14 cellular contexts compared by ENCODE assay signal in genomic region chr19:1780272-1780957, GRCh38. TPM values are rescaled to one million over a fixed set of nuclear protein-coding genes. Genes with fewer than 3 reads are reported as not detected.
DNase-seq lines count a peak whose midpoint lies in the region; ATAC-seq, FAIRE-seq and TF ChIP-seq lines count a peak whose summit lies in the region.
"Had no signal": no experiment of that assay in that cellular context is flagged by ENCODE, and none has a peak within 500 bp of the region (broad histone marks: within the 10 kb centered on the region; RNA-seq: fewer than 3 reads in every experiment).

No MANE protein-coding gene starts in this region.

- no peak overlapping the region for H3K18ac ChIP-seq in IMR-90 (ENCODE audit: low read depth, low read length)

- H4K91ac ChIP-seq in IMR-90 (ENCODE audit: insufficient read depth, low read depth, low read length): no peak overlapping the region

- H3K79me2 ChIP-seq in keratinocyte (ENCODE audit: control insufficient read depth, insufficient read depth, low read length): no peaks in the 10 kb centered on the region
- H3K79me2 ChIP-seq: hepatocyte had no signal

- no peak overlapping the region for H3K14ac ChIP-seq in IMR-90 (replicated peaks; ENCODE audit: low read depth, low read length)

- in situ Hi-C loops in IMR-90 (cut with MboI; ENCODE audit: low sequenced_read_pairs): loop anchor here (25.0 kb wide), 1 partner anchor 243 kb away; no protein-coding TSS in a partner anchor

- no peak overlapping the region for H2BK120ac ChIP-seq in IMR-90 (ENCODE audit: low read depth, low read length)

- H3K56ac ChIP-seq in IMR-90 (ENCODE audit: extremely low read depth, insufficient read depth, low read length): no peak overlapping the region

- dilution Hi-C loops in IMR-90 (cut with HindIII; ENCODE audit: low sequenced_read_pairs, unreplicated experiment) (no loop called here), keratinocyte (cut with MboI; ENCODE audit: extremely low pct_ligation_motif_present, low sequenced_read_pairs) (no loop called here)

- no peak overlapping the region for H3K4ac ChIP-seq in IMR-90 (ENCODE audit: low read depth, low read length)

- peak; percentile 24 for TF ChIP-seq RAD21 in IMR-90 (IDR thresholded peaks at IDR 0.05; ENCODE audit: low read length)

- H3K27ac ChIP-seq in BLaER1 (no peak overlapping the region), IMR-90 (ENCODE audit: insufficient read depth, low read length) (no peak overlapping the region), keratinocyte (ENCODE audit: control insufficient read depth, insufficient read depth, low read length) (no peak overlapping the region), psoas muscle (no peak overlapping the region)
- H3K27ac ChIP-seq: dorsolateral prefrontal cortex, hepatocyte, thyroid gland had no signal

- H3K4me2 ChIP-seq in BLaER1: peak overlapping the region; percentile 85
- no peak overlapping the region for H3K4me2 ChIP-seq in IMR-90 (ENCODE audit: low read depth, low read length)
- no peak overlapping the region for H3K4me2 ChIP-seq in keratinocyte (ENCODE audit: control insufficient read depth, extremely low read depth, insufficient read depth, low read depth, low read length)
- H3K4me2 ChIP-seq: hepatocyte had no signal

- no peak for TF ChIP-seq POLR2A in IMR-90 (IDR thresholded peaks at IDR 0.05; ENCODE audit: low read depth, low read length)

- no peak overlapping the region for H2BK20ac ChIP-seq in IMR-90 (ENCODE audit: low read depth, low read length)

- no peak overlapping the region for H3K9ac ChIP-seq in BLaER1
- H3K9ac ChIP-seq in IMR-90 (ENCODE audit: low read depth, low read length): no peak overlapping the region
- no peak overlapping the region for H3K9ac ChIP-seq in adipocyte (ENCODE audit: low read length)
- H3K9ac ChIP-seq in keratinocyte (ENCODE audit: control insufficient read depth, extremely low read depth, insufficient read depth, low read length): no peak overlapping the region

- H3K4me3 ChIP-seq in BLaER1 (no peak overlapping the region), IMR-90 (ENCODE audit: insufficient read depth, low read depth, low read length) (no peak overlapping the region), adipocyte (ENCODE audit: low read length) (no peak overlapping the region), keratinocyte (ENCODE audit: control insufficient read depth in 2 of 3, extremely low read depth in 1 of 3, insufficient read depth in 2 of 3, low read depth in 1 of 3, low read length in 3 of 3) (no peak overlapping the region), psoas muscle (no peak overlapping the region)
- H3K4me3 ChIP-seq: dorsolateral prefrontal cortex, hepatocyte, thyroid gland had no signal

- H3K23ac ChIP-seq in IMR-90 (ENCODE audit: low read depth, low read length): no peak overlapping the region

- peaks cover 9% of the 10 kb centered on the region for H3K9me3 ChIP-seq in BLaER1
- peaks cover 19% of the 10 kb centered on the region for H3K9me3 ChIP-seq in IMR-90 (ENCODE audit: control insufficient read depth, insufficient read depth, low read length)
- peaks cover 12% of the 10 kb centered on the region for H3K9me3 ChIP-seq in adipocyte (ENCODE audit: control insufficient read depth, low read length)
- no peaks in the 10 kb centered on the region for H3K9me3 ChIP-seq in keratinocyte (ENCODE audit: control insufficient read depth, low read depth, low read length)
- H3K9me3 ChIP-seq in psoas muscle: peaks cover 6% of the 10 kb centered on the region
- H3K9me3 ChIP-seq: thyroid gland had no signal

- FAIRE-seq in keratinocyte (lab: Jason Lieb, UNC): no peak

- intact Hi-C loops in IMR-90 (cut with micrococcal nuclease): no loop called here
- intact Hi-C loops in psoas muscle (cut with DNase I): loop anchor here in 1 of 2 donors (10.0 kb wide), 1 partner anchor 106 kb away; no protein-coding TSS in a partner anchor

- peaks cover 63% of the 10 kb centered on the region for H3K4me1 ChIP-seq in BLaER1
- H3K4me1 ChIP-seq in IMR-90 (ENCODE audit: control insufficient read depth, insufficient read depth, low read length): no peaks in the 10 kb centered on the region
- no peaks in the 10 kb centered on the region for H3K4me1 ChIP-seq in adipocyte (ENCODE audit: control insufficient read depth, insufficient read depth, low read length)
- H3K4me1 ChIP-seq in keratinocyte (ENCODE audit: control insufficient read depth, extremely low read depth, insufficient read depth, low read length): no peaks in the 10 kb centered on the region
- H3K4me1 ChIP-seq in psoas muscle: no peaks in the 10 kb centered on the region

- H3K36me3 ChIP-seq in BLaER1: no peaks in the 10 kb centered on the region
- no peaks in the 10 kb centered on the region for H3K36me3 ChIP-seq in IMR-90 (ENCODE audit: control insufficient read depth, insufficient read depth, low read length)
- H3K36me3 ChIP-seq in adipocyte (ENCODE audit: control insufficient read depth, insufficient read depth, low read length, severe bottlenecking): no peaks in the 10 kb centered on the region
- no peaks in the 10 kb centered on the region for H3K36me3 ChIP-seq in keratinocyte (ENCODE audit: control insufficient read depth in 2 of 2, extremely low read depth in 1 of 2, insufficient read depth in 2 of 2, low read length in 2 of 2)
- H3K36me3 ChIP-seq in psoas muscle (ENCODE audit: insufficient read depth in 1 of 2, low read depth in 1 of 2): no peaks in the 10 kb centered on the region
- H3K36me3 ChIP-seq: thyroid gland had no signal

- no peak overlapping the region for H4K8ac ChIP-seq in IMR-90 (ENCODE audit: low read depth in 2 of 2, low read length in 2 of 2)

- H2AK9ac ChIP-seq in IMR-90 (replicated peaks; ENCODE audit: low read depth, low read length, poor library complexity): no peak overlapping the region

- ATAC-seq in IMR-90 (ENCODE audit: low read depth) (0 out of 2 replicates have a peak, but pooled peaks have one; percentile 40), GM19395 (IDR thresholded peaks at IDR 0.05; ENCODE audit: unreplicated experiment) (no peak), psoas muscle (no peak)

- no TSS peak for BruUV-seq in IMR-90 (replicated peaks; lab: Mats Ljungman, UMichigan)

- no peaks in the 10 kb centered on the region for H3K79me1 ChIP-seq in IMR-90 (ENCODE audit: low read depth in 1 of 2, low read length in 2 of 2)

- CTCF ChIA-PET in IMR-90 (lab: Yijun Ruan, JAX): no interaction called here

- H2AFZ ChIP-seq in IMR-90 (replicated peaks; ENCODE audit: low read length, poor library complexity) (no peak overlapping the region), keratinocyte (ENCODE audit: control insufficient read depth, low read length) (no peak overlapping the region)
- H2AFZ ChIP-seq: hepatocyte had no signal

- H4K5ac ChIP-seq in IMR-90 (ENCODE audit: low read depth, low read length): no peak overlapping the region

- TF ChIP-seq CTCF in IMR-90 (conservative IDR thresholded peaks at IDR 0.05; ENCODE audit: low read depth, low read length) (peak; percentile 28; the same call in 1 of the 2 replicates), keratinocyte (optimal IDR thresholded peaks at IDR 0.05 in 1 of 3, IDR thresholded peaks at IDR 0.05 in 1 of 3, conservative IDR thresholded peaks at IDR 0.05 in 1 of 3; ENCODE audit: extremely low read depth in 1 of 3, insufficient read depth in 2 of 3, low read length in 3 of 3) (peak; percentile 25 to 27 (median 26)), psoas muscle (IDR thresholded peaks at IDR 0.05) (no peak)

- H3K27me3 ChIP-seq in BLaER1 (peaks cover 75% of the 10 kb centered on the region), IMR-90 (ENCODE audit: control insufficient read depth, insufficient read depth, low read length) (peaks cover 63% of the 10 kb centered on the region), adipocyte (replicated peaks; ENCODE audit: control insufficient read depth, insufficient read depth, low read length) (peaks cover 60% of the 10 kb centered on the region), keratinocyte (ENCODE audit: control insufficient read depth, extremely low read depth, insufficient read depth, low read length) (peaks cover 41% of the 10 kb centered on the region), psoas muscle (ENCODE audit: insufficient read depth in 3 of 3, low read length in 2 of 3) (peaks cover 0 to 87% (median 48%) of the 10 kb centered on the region in 3 donors)

- no peak overlapping the region for H2BK15ac ChIP-seq in IMR-90 (ENCODE audit: low read depth, low read length)

- no peak overlapping the region for H2AK5ac ChIP-seq in IMR-90 (ENCODE audit: low read depth, low read length)

- H4K20me1 ChIP-seq in BLaER1: peaks cover 22% of the 10 kb centered on the region
- no peaks in the 10 kb centered on the region for H4K20me1 ChIP-seq in IMR-90 (ENCODE audit: insufficient read depth, low read length)
- H4K20me1 ChIP-seq in keratinocyte (ENCODE audit: control insufficient read depth, extremely low read depth, insufficient read depth, low read length): no peaks in the 10 kb centered on the region

- POLR2A ChIA-PET in IMR-90 (lab: Charles Lee; ENCODE audit: unreplicated experiment): no interaction called here

- H2BK5ac ChIP-seq in IMR-90 (ENCODE audit: low read depth, low read length, poor library complexity, severe bottlenecking): no peak overlapping the region

- WGBS in IMR-90 (ENCODE audit: extremely low coverage in 2 of 2, insufficient read length in 1 of 2), 2 experiments: no CpG with 5 or more reads among the region's 13 CpGs
- 48 to 50% (median 48%) methylated on average over 13 of the region's 13 CpGs for WGBS in psoas muscle, 3 donors

- no peaks in the 10 kb centered on the region for H3K9me1 ChIP-seq in IMR-90 (ENCODE audit: insufficient read depth, low read length)
- no peaks in the 10 kb centered on the region for H3K9me1 ChIP-seq in keratinocyte (ENCODE audit: control insufficient read depth, extremely low read depth, insufficient read depth, low read length)

- DNase-seq in IMR-90: peak; percentile 16
- DNase-seq in adipocyte (ENCODE audit: low read depth): peak; percentile 23
- no peak for DNase-seq in keratinocyte (ENCODE audit: low read depth, low spot score)
- no peak for DNase-seq in DMS53 treated with DMSO at 0.1 percent for 48 hours (lab: John Stamatoyannopoulos, UW; ENCODE audit: unreplicated experiment)
- DNase-seq in germinal center (ENCODE audit: low spot score): no peak
- DNase-seq in psoas muscle: no peak
- DNase-seq: activated CD4-positive, alpha-beta memory T cell treated with anti-CD3 and anti-CD28 coated beads, Interleukin-2, amount 10 ng/mL, durations not matched to agents 7 days and 5 days; activated naive CD4-positive, alpha-beta T cell treated with anti-CD3 and anti-CD28 coated beads, Interleukin-2, amount 10 ng/mL, durations not matched to agents 7 days and 5 days; dorsolateral prefrontal cortex; NCI-H1105 treated with DMSO at 0.1 percent for 48 hours; thyroid gland had no signal

RNA-seq across cellular contexts. Expression of gene ONECUT3, which starts 27.1 kb away (rescaled TPM):
- not detected in 2 replicates for total RNA-seq in IMR-90 (2012; rRNA removed)
- not detected in 2 replicates for polyA plus RNA-seq in IMR-90 (2012; rRNA removed)
- not detected in 2 replicates for polyA plus RNA-seq in IMR-90 (2012; cell fraction: cytosol; rRNA removed)
- not detected in 2 replicates for polyA plus RNA-seq in IMR-90 (2012; cell fraction: nucleus; rRNA removed; ENCODE audit: low replicate concordance)
- under 0.01 to 0.01 TPM in 2 of 3 replicates, not detected in the other for polyA plus RNA-seq in keratinocyte
- 0.40 TPM for polyA plus RNA-seq in keratinocyte (2011; ENCODE audit: low read depth)
- polyA plus RNA-seq in keratinocyte (2011; cell fraction: cytosol; rRNA removed): not detected in 2 replicates
- 0.03 and 0.04 TPM in 2 replicates for polyA plus RNA-seq in keratinocyte (2011; cell fraction: nucleus; rRNA removed)
- 0.54 TPM in 1 of 2 replicates, not detected in the other for polyA plus RNA-seq in keratinocyte (2012; ENCODE audit: low replicate concordance)
- not detected in 3 replicates for polyA minus RNA-seq in keratinocyte
- polyA minus RNA-seq in keratinocyte (2011; cell fraction: cytosol; rRNA and poly(A)+ RNA removed): not detected
- polyA minus RNA-seq in keratinocyte (2011; cell fraction: nucleus; rRNA and poly(A)+ RNA removed): not detected in 2 replicates
- total RNA-seq in psoas muscle: not detected
- not detected for polyA plus RNA-seq in psoas muscle
- total RNA-seq: activated CD4-positive, alpha-beta memory T cell treated with anti-CD3 and anti-CD28 coated beads, Interleukin-2, amount 10 ng/mL, durations not matched to agents 7 days and 5 days; dorsolateral prefrontal cortex; thyroid gland had no signal

RNA-seq across cellular contexts. Expression of gene ATP8B3, which starts 31.7 kb away (rescaled TPM):
- total RNA-seq in IMR-90 (2012; rRNA removed) (1.4 and 1.6 TPM in 2 replicates), psoas muscle (under 1 TPM in 3 of 4 donors, not detected in 1; 0.06 to 0.30 (median 0.18) TPM)
- polyA plus RNA-seq in IMR-90 (2012; rRNA removed) (8.1 and 9.0 TPM in 2 replicates), keratinocyte (0.98 to 2.8 TPM (median 1.2 TPM) in 3 replicates), psoas muscle (under 1 TPM; 0.15 to 0.22 (median 0.17) TPM)
- 3.2 and 5.2 TPM in 2 replicates for polyA plus RNA-seq in IMR-90 (2012; cell fraction: cytosol; rRNA removed)
- 28.0 and 38.9 TPM in 2 replicates for polyA plus RNA-seq in IMR-90 (2012; cell fraction: nucleus; rRNA removed; ENCODE audit: low replicate concordance)
- polyA plus RNA-seq in keratinocyte (2011; ENCODE audit: low read depth): 0.44 TPM
- polyA plus RNA-seq in keratinocyte (2011; cell fraction: cytosol; rRNA removed): 0.74 and 1.2 TPM in 2 replicates
- 3.3 and 7.1 TPM in 2 replicates for polyA plus RNA-seq in keratinocyte (2011; cell fraction: nucleus; rRNA removed)
- 0.56 and 1.5 TPM in 2 replicates for polyA plus RNA-seq in keratinocyte (2012; ENCODE audit: low replicate concordance)
- polyA minus RNA-seq in keratinocyte: 0.82 to 3.7 TPM (median 1.3 TPM) in 3 replicates
- polyA minus RNA-seq in keratinocyte (2011; cell fraction: cytosol; rRNA and poly(A)+ RNA removed): 2.5 TPM
- 1.5 and 1.9 TPM in 2 replicates for polyA minus RNA-seq in keratinocyte (2011; cell fraction: nucleus; rRNA and poly(A)+ RNA removed)

Comparison
In these comparisons a context has a peak if more than half of its experiments do, and no peak if none do; other contexts are left out.
1. DNase-seq: peak in IMR-90 (single experiment) and adipocyte (single experiment); none in keratinocyte (single experiment), DMS53 treated with DMSO at 0.1 percent for 48 hours (single experiment), germinal center (single experiment) and psoas muscle (0 of 2).